ENCODE assay signal across 20 cellular contexts in the genomic region with DNA sequence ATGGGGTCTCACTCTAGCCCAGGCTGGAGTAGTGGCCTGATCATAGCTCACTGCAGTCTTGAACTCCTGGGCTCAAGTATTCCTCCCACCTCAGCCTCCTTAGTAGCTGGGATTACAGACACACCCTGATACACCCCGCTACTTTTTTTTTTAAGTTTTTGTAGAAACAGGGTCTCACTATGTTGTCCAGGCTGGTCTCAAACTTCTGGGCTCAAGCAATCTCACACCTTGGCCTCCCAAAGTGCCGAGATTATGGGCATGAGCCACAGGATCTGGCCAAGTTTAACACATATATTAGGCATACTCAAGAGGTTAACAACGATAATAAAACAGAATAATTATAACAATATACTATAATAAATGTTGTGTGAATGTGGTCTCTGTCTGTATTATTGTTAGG. TPM values are rescaled to one million over a fixed set of nuclear protein-coding genes. Genes with fewer than 3 reads are reported as not detected.
DNase-seq lines count a peak whose midpoint lies in the region; ATAC-seq, FAIRE-seq and TF ChIP-seq lines count a peak whose summit lies in the region.
"Had no signal": no experiment of that assay in that cellular context is flagged by ENCODE, and none has a peak within 500 bp of the region (broad histone marks: within the 10 kb centered on the region; RNA-seq: fewer than 3 reads in every experiment).

No MANE protein-coding gene starts in this region.

- peaks cover 0 to 12% of the 10 kb centered on the region in 2 experiments; a peak in 4 of 5 replicates for H3K4me1 ChIP-seq in K562 (replicated peaks in 1 of 2; ENCODE audit: control insufficient read depth in 2 of 2, insufficient read depth in 2 of 2, low read length in 2 of 2)
- H3K4me1 ChIP-seq in psoas muscle = peaks cover 60% of the 10 kb centered on the region

- TF ChIP-seq EP300 in K562 (IDR thresholded peaks at IDR 0.05; ENCODE audit: low read length) = no peak

- H3K27me3 ChIP-seq in CD4-positive, alpha-beta T cell (ENCODE audit: control insufficient read depth, insufficient read depth, low read length) = no peaks in the 10 kb centered on the region
- H3K27me3 ChIP-seq in K562 (ENCODE audit: control insufficient read depth in 2 of 2, insufficient read depth in 2 of 2, low read length in 2 of 2) = no peaks in the 10 kb centered on the region
- no peaks in the 10 kb centered on the region for H3K27me3 ChIP-seq in psoas muscle (ENCODE audit: insufficient read depth in 3 of 3, low read length in 2 of 3)

- peaks cover 89% of the 10 kb centered on the region for H3K79me2 ChIP-seq in K562 (ENCODE audit: control insufficient read depth, insufficient read depth, low read length)

- H3K36me3 ChIP-seq in K562 (ENCODE audit: control insufficient read depth, insufficient read depth, low read length) = peaks cover 7% of the 10 kb centered on the region; the same call in 1 of the 3 replicates
- H3K36me3 ChIP-seq in psoas muscle (ENCODE audit: insufficient read depth in 1 of 2, low read depth in 1 of 2) = no peaks in the 10 kb centered on the region

- TF ChIP-seq CTCF in CD14-positive monocyte (IDR thresholded peaks at IDR 0.05) (no peak), K562 (IDR thresholded peaks at IDR 0.05 in 2 of 3, conservative IDR thresholded peaks at IDR 0.05 in 1 of 3; ENCODE audit: insufficient read depth in 2 of 3, low read depth in 1 of 3, low read length in 3 of 3) (no peak), psoas muscle (IDR thresholded peaks at IDR 0.05) (no peak)
- no peak for TF ChIP-seq CTCF in CD4-positive, alpha-beta T cell (IDR thresholded peaks at IDR 0.05)

- 0 out of 2 replicates have a peak, but pooled peaks cover 6% of the 10 kb centered on the region for H4K20me1 ChIP-seq in K562 (replicated peaks; ENCODE audit: control insufficient read depth, insufficient read depth, low read length)

- H3K36me3 Mint-ChIP-seq in CD14-positive monocyte = peaks cover 9 to 15% of the 10 kb centered on the region in 2 donors
- peaks cover 20% of the 10 kb centered on the region for H3K36me3 Mint-ChIP-seq in CD4-positive, alpha-beta T cell (ENCODE audit: low read depth)

- ATAC-seq in CD4-positive, alpha-beta T cell (ENCODE audit: poor library complexity) = no peak
- no peak; the same call in 2 of the 3 replicates for ATAC-seq in K562
- no peak for ATAC-seq in psoas muscle
- ATAC-seq in GM21360 (IDR thresholded peaks at IDR 0.05; ENCODE audit: unreplicated experiment) = no peak
- no peak for ATAC-seq in GM18870 (IDR thresholded peaks at IDR 0.05; ENCODE audit: unreplicated experiment)
- ATAC-seq: HCT116, SK-N-SH treated with all-trans-retinoic acid at 6 μM for 48 hours had no signal

- peaks cover 4 to 12% (median 6%) of the 10 kb centered on the region in 7 donors for H3K9me3 Mint-ChIP-seq in CD14-positive monocyte
- no peaks in the 10 kb centered on the region for H3K9me3 Mint-ChIP-seq in CD4-positive, alpha-beta T cell
- H3K9me3 Mint-ChIP-seq: CD8-positive, alpha-beta memory T cell had no signal

- no peak overlapping the region for H3K4me3 ChIP-seq in K562
- H3K4me3 ChIP-seq in psoas muscle = no peak overlapping the region
- H3K4me3 ChIP-seq: GM23248, PC-9 had no signal

- H3K4me3 Mint-ChIP-seq in CD14-positive monocyte = no peak overlapping the region
- H3K4me3 Mint-ChIP-seq in CD4-positive, alpha-beta T cell = no peak overlapping the region

- intact Hi-C loops in CD14-positive monocyte (cut with micrococcal nuclease) (loop anchor here in 1 of 2 donors (10.0 kb wide), 1 partner anchor 138 kb away; no protein-coding TSS in a partner anchor), K562 (cut with micrococcal nuclease) (loop anchor here (10.0 kb wide), 1 partner anchor 328 kb away; no protein-coding TSS in a partner anchor), psoas muscle (cut with DNase I) (no loop called here)
- intact Hi-C loops in CD4-positive, alpha-beta T cell (cut with DNase I, micrococcal nuclease) = no loop called here

- no peaks in the 10 kb centered on the region for H3K9me3 ChIP-seq in CD4-positive, alpha-beta T cell (ENCODE audit: control insufficient read depth, low read length)
- H3K9me3 ChIP-seq in K562 (replicated peaks; ENCODE audit: control insufficient read depth, insufficient read depth, low read depth, low read length) (no peaks in the 10 kb centered on the region), psoas muscle (no peaks in the 10 kb centered on the region)

- no peak for FAIRE-seq in K562 (lab: Jason Lieb, UNC)
- FAIRE-seq: D721Med had no signal

- in situ Hi-C loops in K562 (cut with MboI) = no loop called here

- no peak for TF ChIP-seq RAD21 in K562 (CRISPR knock-in tag; conservative IDR thresholded peaks at IDR 0.05 in 1 of 2, IDR thresholded peaks at IDR 0.05 in 1 of 2)

- no peak for DNase-seq in CD14-positive monocyte (ENCODE audit: low spot score)
- DNase-seq in CD4-positive, alpha-beta T cell = no peak
- DNase-seq in K562 (ENCODE audit: extremely low read depth in 1 of 4, low spot score in 3 of 4) = no peak
- no peak for DNase-seq in psoas muscle
- no peak for DNase-seq in SHP77 (lab: John Stamatoyannopoulos, UW)
- no peak for DNase-seq in NCI-H1417 treated with DMSO at 0.1 percent for 48 hours (lab: John Stamatoyannopoulos, UW)
- DNase-seq: CD8-positive, alpha-beta memory T cell; DMS79; GM23248; KBM-7; NCI-H1048; NCI-H146; NCI-H2227 treated with DMSO at 0.1 percent for 48 hours; NCI-H524; PC-9 had no signal

- H3K27me3 Mint-ChIP-seq in CD14-positive monocyte (ENCODE audit: low read depth in 3 of 3) = no peaks in the 10 kb centered on the region
- no peaks in the 10 kb centered on the region for H3K27me3 Mint-ChIP-seq in CD4-positive, alpha-beta T cell
- H3K27me3 Mint-ChIP-seq: CD8-positive, alpha-beta memory T cell had no signal

- peaks cover 52% of the 10 kb centered on the region for H3K4me1 Mint-ChIP-seq in CD14-positive monocyte
- peaks cover 68% of the 10 kb centered on the region for H3K4me1 Mint-ChIP-seq in CD4-positive, alpha-beta T cell (ENCODE audit: low read depth)

- no TSS peak for BruUV-seq in K562 (replicated peaks; lab: Mats Ljungman, UMichigan)

- no peak for TF ChIP-seq POLR2A in K562 (conservative IDR thresholded peaks at IDR 0.05)

- POLR2A ChIA-PET in CD4-positive, alpha-beta T cell (lab: Charles Lee) = no interaction called here
- POLR2A ChIA-PET in K562 (lab: Yijun Ruan, JAX) = interaction anchor here (1.2 kb wide), 1 partner anchor 14 kb away, joined by 4 read pairs; no protein-coding TSS in a partner anchor

- no peak overlapping the region for H3K27ac ChIP-seq in CD4-positive, alpha-beta T cell (ENCODE audit: low read depth, low read length)
- H3K27ac ChIP-seq in K562 (ENCODE audit: extremely low read depth, low read depth, low read length) (no peak overlapping the region), psoas muscle (peak overlapping the region; percentile 72)
- H3K27ac ChIP-seq: GM23248 had no signal

- H3K27ac Mint-ChIP-seq in CD14-positive monocyte = peak overlapping the region in 4 of 7 donors; percentile 5 to 72 (median 60)
- peak overlapping the region; percentile 11 for H3K27ac Mint-ChIP-seq in CD4-positive, alpha-beta T cell

- WGBS in K562 (ENCODE audit: insufficient coverage, low coverage, missing lambda C conversion rate) = 59% methylated on average over 3 of the region's 3 CpGs
- WGBS in psoas muscle, 3 donors = 68 to 92% (median 77%) methylated on average over 3 of the region's 3 CpGs

- H3K9ac ChIP-seq in K562 (ENCODE audit: insufficient read depth in 1 of 2, low read depth in 2 of 2, low read length in 2 of 2) = no peak overlapping the region
- H3K9ac ChIP-seq: GM23248 had no signal

- H3K9me1 ChIP-seq in K562 (ENCODE audit: control insufficient read depth, insufficient read depth, low read length) = no peaks in the 10 kb centered on the region

- no peak overlapping the region for H3K4me2 ChIP-seq in K562 (ENCODE audit: insufficient read depth, low read length)

- CTCF ChIA-PET in CD4-positive, alpha-beta T cell (lab: Charles Lee) = no interaction called here
- CTCF ChIA-PET in K562 (lab: Yijun Ruan, JAX; ENCODE audit: low intra/inter-chr PET ratio) = no interaction called here

- H2AFZ ChIP-seq in K562 (ENCODE audit: low read depth, low read length) = no peak overlapping the region
- H2AFZ ChIP-seq: GM23248, PC-9 had no signal

RNA-seq across cellular contexts. Expression of a gene that starts 25.8 kb away (rescaled TPM):
- polyA plus RNA-seq in CD14-positive monocyte = 10 to 100 TPM; 11.6 to 15.1 TPM
- 10 to 100 TPM; 53.8 to 54.8 TPM for total RNA-seq in CD4-positive, alpha-beta T cell
- total RNA-seq in K562 (2011; cell fraction: chromatin; rRNA removed; ENCODE audit: low replicate concordance) = 18.9 and 40.1 TPM in 2 replicates
- total RNA-seq in K562 (2011; cell fraction: nucleolus; rRNA removed) = 12.0 and 15.0 TPM in 2 replicates
- total RNA-seq in K562 (2011; cell fraction: nucleoplasm; rRNA removed) = 29.2 and 51.3 TPM in 2 replicates
- 5.3 and 5.4 TPM in 2 replicates for total RNA-seq in K562 (2014; rRNA removed)
- total RNA-seq in K562 (2014; rRNA removed; fragmentation: Illumina TruSeq; extraction: Trizol) = 11.9 and 12.1 TPM in 2 replicates
- total RNA-seq in K562 (2015; rRNA removed; fragmentation: Illumina TruSeq; extraction: Trizol) = 7.6 and 8.0 TPM in 2 replicates
- total RNA-seq in K562 (2021) = 19.3 and 21.8 TPM in 2 replicates
- polyA plus RNA-seq in K562 (2011; rRNA removed) = 21.6 and 23.1 TPM in 2 replicates
- polyA plus RNA-seq in K562 (2011; cell fraction: cytosol; rRNA removed) = 7.9 and 14.3 TPM in 2 replicates
- 17.9 and 24.3 TPM in 2 replicates for polyA plus RNA-seq in K562 (2011; cell fraction: nucleus; rRNA removed)
- polyA plus RNA-seq in K562 (2012) = 13.8 and 15.4 TPM in 2 replicates
- 18.2 and 19.5 TPM in 2 replicates for polyA plus RNA-seq in K562 (2014; fragmentation: Illumina TruSeq; extraction: Trizol)
- polyA plus RNA-seq in K562 (2014; fragmentation: Nextera tagmentation; extraction: Ambion mirVana) = 1 to 10 TPM; 2.6 to 4.7 TPM
- 15.2 and 16.9 TPM in 2 replicates for polyA plus RNA-seq in K562 (2014; rRNA removed)
- polyA minus RNA-seq in K562 (2011; rRNA and poly(A)+ RNA removed) = 36.0 and 39.7 TPM in 2 replicates
- polyA minus RNA-seq in K562 (2011; cell fraction: cytosol; rRNA and poly(A)+ RNA removed) = 14.9 and 17.1 TPM in 2 replicates
- polyA minus RNA-seq in K562 (2011; cell fraction: nucleus; rRNA and poly(A)+ RNA removed) = 11.0 and 20.3 TPM in 2 replicates
- total RNA-seq in psoas muscle = 100 to 1,000 TPM in 2 of 4 donors, 10 to 100 TPM in 2; 61.1 to 213 (median 86.7) TPM
- 100 to 1,000 TPM in 1 of 3 donors, 10 to 100 TPM in 2; 54.6 to 134 (median 65.4) TPM for polyA plus RNA-seq in psoas muscle

RNA-seq across cellular contexts. Expression of a gene that starts 55.2 kb away (rescaled TPM):
- polyA plus RNA-seq in CD14-positive monocyte (1 to 10 TPM; 1.3 to 3.0 TPM), K562 (2011; rRNA removed) (0.24 and 0.42 TPM in 2 replicates), K562 (2014; fragmentation: Illumina TruSeq; extraction: Trizol) (0.28 and 0.43 TPM in 2 replicates), K562 (2014; fragmentation: Nextera tagmentation; extraction: Ambion mirVana) (under 1 TPM; 0.49 to 0.83 TPM), K562 (2014; rRNA removed) (0.31 and 0.32 TPM in 2 replicates), psoas muscle (1 to 10 TPM in 2 of 3 donors, under 1 TPM in 1; 0.77 to 3.8 (median 2.6) TPM)
- under 1 TPM; 0.31 to 0.63 TPM for total RNA-seq in CD4-positive, alpha-beta T cell
- 0.28 and 0.79 TPM in 2 replicates for total RNA-seq in K562 (2011; cell fraction: chromatin; rRNA removed; ENCODE audit: low replicate concordance)
- total RNA-seq in K562 (2011; cell fraction: nucleolus; rRNA removed) = 0.13 and 0.17 TPM in 2 replicates
- 0.29 and 0.69 TPM in 2 replicates for total RNA-seq in K562 (2011; cell fraction: nucleoplasm; rRNA removed)
- total RNA-seq in K562 (2014; rRNA removed) (0.05 and 0.69 TPM in 2 replicates), K562 (2014; rRNA removed; fragmentation: Illumina TruSeq; extraction: Trizol) (0.65 and 0.80 TPM in 2 replicates), K562 (2015; rRNA removed; fragmentation: Illumina TruSeq; extraction: Trizol) (0.43 and 0.64 TPM in 2 replicates), K562 (2021) (0.31 and 0.51 TPM in 2 replicates), psoas muscle (1 to 10 TPM; 1.1 to 4.2 (median 1.4) TPM)
- 0.28 and 0.34 TPM in 2 replicates for polyA plus RNA-seq in K562 (2011; cell fraction: cytosol; rRNA removed)
- 0.20 and 0.73 TPM in 2 replicates for polyA plus RNA-seq in K562 (2011; cell fraction: nucleus; rRNA removed)
- polyA plus RNA-seq in K562 (2012) = 0.34 and 1.2 TPM in 2 replicates
- polyA minus RNA-seq in K562 (2011; rRNA and poly(A)+ RNA removed) = 0.14 and 2.3 TPM in 2 replicates
- not detected in 2 replicates for polyA minus RNA-seq in K562 (2011; cell fraction: cytosol; rRNA and poly(A)+ RNA removed)
- not detected in 2 replicates for polyA minus RNA-seq in K562 (2011; cell fraction: nucleus; rRNA and poly(A)+ RNA removed)

RNA-seq across cellular contexts. Expression of a gene that starts 55.4 kb away (rescaled TPM):
- polyA plus RNA-seq in CD14-positive monocyte (100 to 1,000 TPM; 342 to 409 TPM), K562 (2011; rRNA removed) (218 and 272 TPM in 2 replicates), K562 (2014; fragmentation: Illumina TruSeq; extraction: Trizol) (225 and 273 TPM in 2 replicates), K562 (2014; fragmentation: Nextera tagmentation; extraction: Ambion mirVana) (100 to 1,000 TPM; 550 to 638 TPM), K562 (2014; rRNA removed) (269 and 342 TPM in 2 replicates), psoas muscle (100 to 1,000 TPM; 168 to 216 (median 188) TPM)
- 10 to 100 TPM; 62.5 to 64.9 TPM for total RNA-seq in CD4-positive, alpha-beta T cell
- 69.7 and 167 TPM in 2 replicates for total RNA-seq in K562 (2011; cell fraction: chromatin; rRNA removed; ENCODE audit: low replicate concordance)
- total RNA-seq in K562 (2011; cell fraction: nucleolus; rRNA removed) = 43.2 and 47.9 TPM in 2 replicates
- total RNA-seq in K562 (2011; cell fraction: nucleoplasm; rRNA removed) = 103 and 144 TPM in 2 replicates
- total RNA-seq in K562 (2014; rRNA removed) (69.6 and 85.8 TPM in 2 replicates), K562 (2014; rRNA removed; fragmentation: Illumina TruSeq; extraction: Trizol) (166 and 190 TPM in 2 replicates), K562 (2015; rRNA removed; fragmentation: Illumina TruSeq; extraction: Trizol) (143 and 162 TPM in 2 replicates), K562 (2021) (117 and 125 TPM in 2 replicates), psoas muscle (100 to 1,000 TPM in 3 of 4 donors, 10 to 100 TPM in 1; 70.4 to 136 (median 121) TPM)
- polyA plus RNA-seq in K562 (2011; cell fraction: cytosol; rRNA removed) = 70.1 and 115 TPM in 2 replicates
- 72.2 and 128 TPM in 2 replicates for polyA plus RNA-seq in K562 (2011; cell fraction: nucleus; rRNA removed)
- polyA plus RNA-seq in K562 (2012) = 163 and 172 TPM in 2 replicates
- polyA minus RNA-seq in K562 (2011; rRNA and poly(A)+ RNA removed) = 126 and 146 TPM in 2 replicates
- 33.7 and 46.7 TPM in 2 replicates for polyA minus RNA-seq in K562 (2011; cell fraction: cytosol; rRNA and poly(A)+ RNA removed)
- 29.8 and 58.5 TPM in 2 replicates for polyA minus RNA-seq in K562 (2011; cell fraction: nucleus; rRNA and poly(A)+ RNA removed)

RNA-seq across cellular contexts. Expression of a gene that starts 56.6 kb away (rescaled TPM):
- polyA plus RNA-seq in CD14-positive monocyte = 1 to 10 TPM; 4.5 to 6.1 TPM
- 1 to 10 TPM; 5.0 to 5.5 TPM for total RNA-seq in CD4-positive, alpha-beta T cell
- total RNA-seq in K562 (2011; cell fraction: chromatin; rRNA removed; ENCODE audit: low replicate concordance) = 16.6 and 18.2 TPM in 2 replicates
- total RNA-seq in K562 (2011; cell fraction: nucleolus; rRNA removed) = 8.3 and 13.5 TPM in 2 replicates
- 15.0 and 27.9 TPM in 2 replicates for total RNA-seq in K562 (2011; cell fraction: nucleoplasm; rRNA removed)
- total RNA-seq in K562 (2014; rRNA removed) = 5.1 and 5.5 TPM in 2 replicates
- total RNA-seq in K562 (2014; rRNA removed; fragmentation: Illumina TruSeq; extraction: Trizol) = 3.7 and 4.7 TPM in 2 replicates
- 5.1 and 6.3 TPM in 2 replicates for total RNA-seq in K562 (2015; rRNA removed; fragmentation: Illumina TruSeq; extraction: Trizol)
- 3.8 and 4.0 TPM in 2 replicates for total RNA-seq in K562 (2021)
- polyA plus RNA-seq in K562 (2011; rRNA removed) = 11.4 and 12.5 TPM in 2 replicates
- 9.8 and 10.2 TPM in 2 replicates for polyA plus RNA-seq in K562 (2011; cell fraction: cytosol; rRNA removed)
- 26.2 and 26.6 TPM in 2 replicates for polyA plus RNA-seq in K562 (2011; cell fraction: nucleus; rRNA removed)
- polyA plus RNA-seq in K562 (2012) = 6.4 and 15.2 TPM in 2 replicates
- polyA plus RNA-seq in K562 (2014; fragmentation: Illumina TruSeq; extraction: Trizol) = 4.2 and 5.7 TPM in 2 replicates
- polyA plus RNA-seq in K562 (2014; fragmentation: Nextera tagmentation; extraction: Ambion mirVana) = under 1 TPM; 0.32 to 0.98 TPM
- polyA plus RNA-seq in K562 (2014; rRNA removed) = 3.7 and 7.2 TPM in 2 replicates
- 9.4 and 10.4 TPM in 2 replicates for polyA minus RNA-seq in K562 (2011; rRNA and poly(A)+ RNA removed)
- polyA minus RNA-seq in K562 (2011; cell fraction: cytosol; rRNA and poly(A)+ RNA removed) = 2.3 and 5.8 TPM in 2 replicates
- 10.5 and 16.1 TPM in 2 replicates for polyA minus RNA-seq in K562 (2011; cell fraction: nucleus; rRNA and poly(A)+ RNA removed)
- total RNA-seq in psoas muscle = 10 to 100 TPM in 3 of 4 donors, 1 to 10 TPM in 1; 8.6 to 23.5 (median 12.7) TPM
- polyA plus RNA-seq in psoas muscle = 10 to 100 TPM in 2 of 3 donors, 1 to 10 TPM in 1; 4.0 to 24.7 (median 12.1) TPM
